In the genomic region with DNA sequence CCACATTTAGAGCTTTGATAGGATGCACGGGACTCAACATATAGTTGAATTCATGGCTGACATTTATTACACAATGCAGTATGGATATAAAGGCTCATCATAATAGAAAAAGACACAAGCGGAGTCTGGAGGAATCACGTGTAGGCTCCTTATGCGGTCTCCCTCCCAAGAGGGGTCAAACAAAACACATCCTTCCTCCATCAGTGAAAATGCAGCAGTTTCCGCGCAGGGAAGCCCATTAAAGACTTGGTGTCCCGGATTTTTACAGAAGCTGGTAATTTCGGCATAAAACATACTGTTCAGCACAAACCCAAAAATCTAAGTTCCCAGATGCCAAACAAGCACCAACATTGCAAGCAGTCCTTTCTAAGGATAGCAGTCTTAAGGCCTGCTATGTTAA, we compare ENCODE assay signal across 8 cellular contexts. TPM values are rescaled to one million over a fixed set of nuclear protein-coding genes. Genes with fewer than 3 reads are reported as not detected.
DNase-seq lines count a peak whose midpoint lies in the region; ATAC-seq and TF ChIP-seq lines count a peak whose summit lies in the region.

No MANE protein-coding gene starts in this region.

- H4K20me1 ChIP-seq in osteoblast (ENCODE audit: insufficient read depth, low read length), result no peaks in the 10 kb centered on the region

- no peak for TF ChIP-seq CTCF in osteoblast (IDR thresholded peaks at IDR 0.05; ENCODE audit: extremely low read depth, low read depth, low read length)

- DNase-seq in ELR (ENCODE audit: low read depth) (peak; percentile 7), NCI-H69 (lab: John Stamatoyannopoulos, UW) (peak; percentile 79), osteoblast (ENCODE audit: insufficient read length, low spot score, missing footprints) (no peak), middle frontal gyrus (ENCODE audit: extremely low spot score, low spot score) (no peak), SKM-1 (lab: John Stamatoyannopoulos, UW; ENCODE audit: unreplicated experiment) (no peak)

- peak overlapping the region; percentile 83 to 89 for H3K4me3 ChIP-seq in duodenal mucosa (ENCODE audit: low read depth in 1 of 2, low read length in 2 of 2)
- H3K4me3 ChIP-seq in osteoblast (ENCODE audit: insufficient read depth, low read length), result peak overlapping the region; percentile 89

- H3K9me3 ChIP-seq in duodenal mucosa (ENCODE audit: control insufficient read depth in 1 of 2, low read length in 2 of 2) (no peaks in the 10 kb centered on the region), osteoblast (ENCODE audit: low read depth, low read length) (no peaks in the 10 kb centered on the region)

- H3K9ac ChIP-seq in duodenal mucosa (ENCODE audit: low read depth in 1 of 2, low read length in 2 of 2), result peak overlapping the region; percentile 79 to 87

- ATAC-seq in GM18909 (IDR thresholded peaks at IDR 0.05; ENCODE audit: poor library complexity, unreplicated experiment) (no peak), HG02642 (IDR thresholded peaks at IDR 0.05; ENCODE audit: poor library complexity, unreplicated experiment) (no peak)

- peaks cover 45% of the 10 kb centered on the region for H3K79me2 ChIP-seq in osteoblast (ENCODE audit: insufficient read depth, low read length)

- H2AFZ ChIP-seq in osteoblast (ENCODE audit: low read length), result peak overlapping the region; percentile 96

- H3K36me3 ChIP-seq in duodenal mucosa (ENCODE audit: control insufficient read depth in 1 of 2, insufficient read depth in 2 of 2, low read length in 2 of 2) (peaks cover 0 to 4% of the 10 kb centered on the region in 2 donors), osteoblast (ENCODE audit: insufficient read depth, low read length) (no peaks in the 10 kb centered on the region)

- peaks cover 16 to 18% of the 10 kb centered on the region in 2 donors for H3K4me1 ChIP-seq in duodenal mucosa (ENCODE audit: control insufficient read depth in 1 of 2, insufficient read depth in 2 of 2, low read length in 2 of 2)
- H3K4me1 ChIP-seq in osteoblast (ENCODE audit: insufficient read depth, low read length), result peaks cover 9% of the 10 kb centered on the region

- H3K4me2 ChIP-seq in osteoblast (ENCODE audit: insufficient read depth, low read length), result peak overlapping the region; percentile 90

- no peak overlapping the region for H3K27ac ChIP-seq in duodenal mucosa (ENCODE audit: low read depth, low read length)
- H3K27ac ChIP-seq in osteoblast (ENCODE audit: low read depth, low read length), result peak overlapping the region; percentile 68

- no peaks in the 10 kb centered on the region for H3K27me3 ChIP-seq in duodenal mucosa (ENCODE audit: control insufficient read depth in 1 of 2, insufficient read depth in 2 of 2, low read length in 2 of 2)
- H3K27me3 ChIP-seq in osteoblast (ENCODE audit: insufficient read depth, low read length), result no peaks in the 10 kb centered on the region

RNA-seq across cellular contexts. Expression of a gene that starts 1.1 kb away (rescaled TPM):
- 18.1 and 24.5 TPM in 2 replicates for total RNA-seq in osteoblast

RNA-seq across cellular contexts. Expression of a gene that starts 54.4 kb away (rescaled TPM):
- total RNA-seq in osteoblast, result 89.4 and 89.6 TPM in 2 replicates

Comparison
In these comparisons a context has a peak if more than half of its experiments do, and no peak if none do; other contexts are left out.
1. DNase-seq: peak in ELR (single experiment) and NCI-H69 (single experiment); none in osteoblast (single experiment), middle frontal gyrus (single experiment) and SKM-1 (single experiment).